31 cellular contexts compared by ENCODE assay signal in genomic region chr14:91135039-91135438, GRCh38.
"Had no signal": no experiment of that assay in that cellular context is flagged by ENCODE, and none has a peak within 500 bp of the region (broad histone marks: within the 10 kb centered on the region; RNA-seq: fewer than 3 reads in every experiment).

No MANE protein-coding gene starts in this region.

- H3K9me3 Mint-ChIP-seq: activated naive CD4-positive, alpha-beta T cell treated with anti-CD3 and anti-CD28 coated beads for 36 hours; activated naive CD8-positive, alpha-beta T cell treated with anti-CD3 and anti-CD28 coated beads for 36 hours; effector memory CD8-positive, alpha-beta T cell; naive thymus-derived CD4-positive, alpha-beta T cell; stimulated activated memory B cell treated with anti-CD40 and anti-IgM and Interleukin-4, amounts not matched to agents 10 μg/mL and 1 μg/mL and 100 μg/mL, for 72 hours; stimulated activated naive CD8-positive, alpha-beta T cell treated with anti-CD3 and anti-CD28 coated beads, Interleukin-15, amount 100 ng/mL, for 72 hours; T-helper 2 cell treated with Interferon-gamma antibody and Interleukin-4, amounts not matched to agents 5 μg/mL and 100 μg/mL, for 36 hours had no signal

- DNase-seq: activated CD4-positive, alpha-beta T cell treated with anti-CD3 and anti-CD28 coated beads for 4 hours; activated CD4-positive, alpha-beta T cell treated with anti-CD3 and anti-CD28 coated beads, Interleukin-2, amount 50 U/mL, for 48 hours; activated CD8-positive, alpha-beta memory T cell treated with anti-CD3 and anti-CD28 coated beads for 24 hours; activated effector memory CD4-positive, alpha-beta T cell treated with anti-CD3 and anti-CD28 coated beads, Interleukin-2, amount 50 U/mL, for 16 hours; activated naive CD4-positive, alpha-beta T cell treated with anti-CD3 and anti-CD28 coated beads for 36 hours; activated naive CD8-positive, alpha-beta T cell treated with anti-CD3 and anti-CD28 coated beads for 36 hours; aorta; body of pancreas; effector memory CD8-positive, alpha-beta T cell; foreskin keratinocyte; glutamatergic neuron; left cardiac atrium; midbrain; naive thymus-derived CD4-positive, alpha-beta T cell; nucleus accumbens; pancreas; psoas muscle; sigmoid colon; small intestine; stimulated activated CD4-positive, alpha-beta T cell treated with anti-CD3 and anti-CD28 coated beads, Interleukin-4, amount 100 ng/mL, for 24 hours; stimulated activated naive CD8-positive, alpha-beta T cell treated with anti-CD3 and anti-CD28 coated beads, Interleukin-15, amount 100 ng/mL, for 72 hours; substantia nigra; T-helper 1 cell; upper lobe of left lung had no signal

- H3K27ac ChIP-seq: adrenal gland, body of pancreas, cardiac muscle cell, coronary artery, foreskin keratinocyte, hepatocyte, pancreas, psoas muscle, upper lobe of left lung, vagina had no signal

- H3K9me3 ChIP-seq: adrenal gland, body of pancreas, pancreas, psoas muscle, sigmoid colon, upper lobe of left lung, vagina had no signal

- H3K4me1 ChIP-seq: adrenal gland, pancreas, upper lobe of left lung, vagina had no signal

- H3K4me3 Mint-ChIP-seq: activated naive CD4-positive, alpha-beta T cell treated with anti-CD3 and anti-CD28 coated beads for 36 hours; activated naive CD8-positive, alpha-beta T cell treated with anti-CD3 and anti-CD28 coated beads for 36 hours; effector memory CD8-positive, alpha-beta T cell; naive thymus-derived CD4-positive, alpha-beta T cell; stimulated activated memory B cell treated with anti-CD40 and anti-IgM and Interleukin-4, amounts not matched to agents 10 μg/mL and 1 μg/mL and 100 μg/mL, for 72 hours; stimulated activated naive CD8-positive, alpha-beta T cell treated with anti-CD3 and anti-CD28 coated beads, Interleukin-15, amount 100 ng/mL, for 72 hours; T-helper 2 cell treated with Interferon-gamma antibody and Interleukin-4, amounts not matched to agents 5 μg/mL and 100 μg/mL, for 36 hours had no signal

- H3K4me2 ChIP-seq: hepatocyte had no signal

- H3K27me3 ChIP-seq: adrenal gland, body of pancreas, cardiac muscle cell, foreskin keratinocyte, hepatocyte, pancreas, sigmoid colon, upper lobe of left lung, vagina had no signal

- H3K4me3 ChIP-seq: adrenal gland, body of pancreas, cardiac muscle cell, coronary artery, hepatocyte, pancreas, psoas muscle, sigmoid colon, upper lobe of left lung, vagina had no signal

- H3K27ac Mint-ChIP-seq: activated naive CD4-positive, alpha-beta T cell treated with anti-CD3 and anti-CD28 coated beads for 36 hours; activated naive CD8-positive, alpha-beta T cell treated with anti-CD3 and anti-CD28 coated beads for 36 hours; stimulated activated memory B cell treated with anti-CD40 and anti-IgM and Interleukin-4, amounts not matched to agents 10 μg/mL and 1 μg/mL and 100 μg/mL, for 72 hours; stimulated activated naive CD8-positive, alpha-beta T cell treated with anti-CD3 and anti-CD28 coated beads, Interleukin-15, amount 100 ng/mL, for 72 hours; T-helper 2 cell treated with Interferon-gamma antibody and Interleukin-4, amounts not matched to agents 5 μg/mL and 100 μg/mL, for 36 hours had no signal

- H2AFZ ChIP-seq: hepatocyte had no signal

- H3K27me3 Mint-ChIP-seq: activated naive CD8-positive, alpha-beta T cell treated with anti-CD3 and anti-CD28 coated beads for 36 hours; effector memory CD8-positive, alpha-beta T cell; naive thymus-derived CD4-positive, alpha-beta T cell; stimulated activated memory B cell treated with anti-CD40 and anti-IgM and Interleukin-4, amounts not matched to agents 10 μg/mL and 1 μg/mL and 100 μg/mL, for 72 hours; stimulated activated naive CD8-positive, alpha-beta T cell treated with anti-CD3 and anti-CD28 coated beads, Interleukin-15, amount 100 ng/mL, for 72 hours had no signal
